37 cellular contexts compared by ENCODE assay signal in the genomic region with DNA sequence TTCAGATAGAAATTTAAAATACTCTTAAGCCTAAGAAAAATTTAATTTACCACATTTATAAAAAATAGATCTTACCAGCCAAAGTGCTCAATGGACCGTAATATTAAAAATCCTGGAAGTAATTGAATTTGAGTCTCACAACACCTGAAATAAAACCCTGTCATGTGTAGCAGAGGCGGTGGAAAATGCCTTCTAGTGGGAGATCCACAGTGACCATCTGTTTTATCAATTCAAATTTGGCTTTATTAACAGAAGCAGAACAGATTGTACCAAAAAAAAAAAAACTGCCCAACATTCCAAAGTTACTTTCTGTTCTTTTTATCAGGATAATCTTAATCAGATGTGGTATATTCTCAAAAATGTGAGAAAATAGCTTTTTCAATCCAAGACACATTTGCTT.
"Had no signal": no experiment of that assay in that cellular context is flagged by ENCODE, and none has a peak within 500 bp of the region (broad histone marks: within the 10 kb centered on the region; RNA-seq: fewer than 3 reads in every experiment).

No MANE protein-coding gene starts in this region.

- H3K4me1 ChIP-seq: ascending aorta, Peyer's patch had no signal

- H3K27ac ChIP-seq: ascending aorta, cardiac muscle cell, Peyer's patch, WERI-Rb-1 had no signal

- H3K27me3 ChIP-seq: ascending aorta, cardiac muscle cell, MG63, Peyer's patch had no signal

- H3K4me3 ChIP-seq: ascending aorta, cardiac muscle cell, MG63, Peyer's patch had no signal

- H3K9me3 ChIP-seq: ascending aorta, MG63, Peyer's patch had no signal

- DNase-seq: activated CD4-positive, alpha-beta memory T cell treated with anti-CD3 and anti-CD28 coated beads, Interleukin-2, amount 10 ng/mL, durations not matched to agents 7 days and 5 days; activated CD4-positive, alpha-beta T cell treated with anti-CD3 and anti-CD28 coated beads for 1 hour; activated CD4-positive, alpha-beta T cell treated with anti-CD3 and anti-CD28 coated beads for 48 hours; activated CD4-positive, CD25-positive, alpha-beta regulatory T cell; activated CD8-positive, alpha-beta memory T cell treated with anti-CD3 and anti-CD28 coated beads for 24 hours; activated CD8-positive, alpha-beta memory T cell treated with anti-CD3 and anti-CD28 coated beads, Interleukin-2, amount 10 ng/mL, durations not matched to agents 7 days and 5 days; activated CD8-positive, alpha-beta memory T cell treated with anti-CD3 and anti-CD28 coated beads, Interleukin-2, amount 50 U/mL, for 48 hours; activated effector memory CD4-positive, alpha-beta T cell treated with Interleukin-2 at 50 U/mL for 16 hours; activated naive CD4-positive, alpha-beta T cell; activated naive CD4-positive, alpha-beta T cell treated with anti-CD3 and anti-CD28 coated beads, Interleukin-2, amount 50 U/mL, for 16 hours; activated naive CD8-positive, alpha-beta T cell treated with anti-CD3 and anti-CD28 coated beads for 36 hours; activated T-cell treated with anti-CD3 and anti-CD28 coated beads, Interleukin-2, amount 50 U/mL, for 48 hours; Kasumi-1; KBM-7; MG63; NCI-H1048; NCI-H1105 treated with DMSO at 0.1 percent for 48 hours; NCI-H1436; NCI-H187; NCI-H2029 treated with DMSO at 0.1 percent for 48 hours; NCI-H2107; NCI-H226; NCI-H446 treated with DMSO at 0.1 percent for 48 hours; NCI-H526; NCI-H748 treated with DMSO at 0.1 percent for 48 hours; NK-92 treated with Interleukin-12 subunit alpha and Interleukin-12 subunit beta, amount 100 ng/mL, for 24 hours; PC-3; Peyer's patch; RPMI8226; SIG-M5; SW 1271; T-helper 1 cell; T-helper 2 cell; T-helper 9 cell; WERI-Rb-1 had no signal

- H3K36me3 ChIP-seq: ascending aorta, cardiac muscle cell, MG63, Peyer's patch, WERI-Rb-1 had no signal
